ENCODE assay signal across 8 cellular contexts in the genomic region with DNA sequence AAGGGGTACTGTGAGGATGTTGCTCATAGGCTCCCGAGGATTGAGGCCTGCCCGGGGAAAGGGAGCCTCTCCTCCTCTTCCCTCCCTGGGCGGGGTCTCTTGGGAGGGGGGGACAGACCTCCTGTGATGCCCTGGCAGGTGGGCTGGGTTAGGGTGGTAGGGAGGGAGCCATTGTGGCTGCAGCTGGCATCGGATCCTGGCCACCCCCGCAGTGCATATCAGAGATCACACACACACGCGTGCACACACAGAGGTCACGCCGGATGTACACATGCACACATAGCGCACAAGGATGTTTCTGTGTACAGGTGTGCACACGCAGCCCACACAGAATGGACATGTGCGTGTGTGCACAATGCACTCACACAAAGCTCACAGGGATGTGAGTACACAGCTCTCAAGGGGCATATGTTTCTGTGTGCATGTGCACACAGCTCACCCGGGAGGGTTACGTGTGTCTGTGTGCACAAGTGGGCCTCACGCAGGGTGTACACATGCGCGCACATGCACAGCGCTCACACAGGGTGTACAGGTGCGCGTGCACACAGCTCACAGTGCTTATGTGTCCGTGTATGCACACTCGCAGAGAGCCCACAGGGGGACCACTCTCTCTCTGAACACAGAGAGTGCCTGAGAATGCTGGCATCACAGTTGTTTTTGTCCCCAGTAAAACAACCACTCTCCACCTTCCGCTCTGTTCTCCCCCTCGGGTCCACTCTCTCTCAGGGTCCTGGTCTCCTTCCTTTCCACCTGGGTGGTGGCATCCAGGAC. TPM values are rescaled to one million over a fixed set of nuclear protein-coding genes. Genes with fewer than 3 reads are reported as not detected.
DNase-seq lines count a peak whose midpoint lies in the region; ATAC-seq, FAIRE-seq and TF ChIP-seq lines count a peak whose summit lies in the region.

No MANE protein-coding gene starts in this region.

- H3K27ac ChIP-seq in small intestine (ENCODE audit: low read depth in 1 of 2, low read length in 1 of 2), result no peak overlapping the region

- H3K4me3 Mint-ChIP-seq in CD14-positive monocyte (peak overlapping the region; percentile 56 to 87), naive B cell (peak overlapping the region; percentile 11 to 74 (median 70))

- H3K4me1 Mint-ChIP-seq in CD14-positive monocyte (peaks cover 25% of the 10 kb centered on the region), naive B cell (peaks cover 12 to 25% (median 17%) of the 10 kb centered on the region in 3 donors)

- H3K36me3 Mint-ChIP-seq in CD14-positive monocyte, result peaks cover 0 to under 1% of the 10 kb centered on the region in 2 donors
- H3K36me3 Mint-ChIP-seq in naive B cell, result no peaks in the 10 kb centered on the region

- H3K9me3 Mint-ChIP-seq in CD14-positive monocyte, result peaks cover 0 to 2% (median 0%) of the 10 kb centered on the region in 7 donors
- no peaks in the 10 kb centered on the region for H3K9me3 Mint-ChIP-seq in naive B cell

- H3K4me3 ChIP-seq in astrocyte of the cerebellum (ENCODE audit: low read depth, low read length) (peak overlapping the region; percentile 40), small intestine (ENCODE audit: low read depth in 1 of 2, low read length in 2 of 2) (peak overlapping the region in 1 of 2 donors; percentile 70)

- no peaks in the 10 kb centered on the region for H3K4me1 ChIP-seq in small intestine (ENCODE audit: control insufficient read depth in 2 of 2, insufficient read depth in 1 of 2, low read depth in 1 of 2, low read length in 1 of 2)

- TF ChIP-seq CTCF in CD14-positive monocyte (IDR thresholded peaks at IDR 0.05) (no peak), astrocyte of the cerebellum (IDR thresholded peaks at IDR 0.05; ENCODE audit: low read depth, low read length, missing control alignments) (no peak)

- in situ Hi-C loops in astrocyte of the cerebellum (cut with HindIII; ENCODE audit: low sequenced_read_pairs), result no loop called here

- H3K27me3 Mint-ChIP-seq in CD14-positive monocyte (ENCODE audit: low read depth in 3 of 3) (peaks cover 36 to 45% (median 44%) of the 10 kb centered on the region in 3 donors), naive B cell (peaks cover 5 to 32% (median 32%) of the 10 kb centered on the region in 3 donors)

- no peak for FAIRE-seq in small intestine (lab: Jason Lieb, UNC)

- no peaks in the 10 kb centered on the region for H3K36me3 ChIP-seq in small intestine (ENCODE audit: control insufficient read depth in 2 of 2, insufficient read depth in 2 of 2, low read length in 2 of 2)

- WGBS in small intestine, 3 donors, result 63 to 73% (median 67%) methylated on average over 22 to 24 of the region's 24 CpGs

- DNase-seq in CD14-positive monocyte (ENCODE audit: low spot score) (no peak), astrocyte of the cerebellum (ENCODE audit: low read depth) (no peak), naive B cell (no peak), T1000 (lab: John Stamatoyannopoulos, UW) (no peak), OCI-M2 (lab: John Stamatoyannopoulos, UW; ENCODE audit: unreplicated experiment) (no peak), small intestine (no peak)

- H3K27me3 ChIP-seq in small intestine (ENCODE audit: control insufficient read depth in 2 of 2, insufficient read depth in 2 of 2, low read length in 2 of 2), result no peaks in the 10 kb centered on the region

- ATAC-seq in HG03097 (IDR thresholded peaks at IDR 0.05; ENCODE audit: low FRiP score, unreplicated experiment) (peak; percentile 19), naive B cell (ENCODE audit: low read depth in 2 of 2) (peak; percentile 18 to 20), HG02938 (IDR thresholded peaks at IDR 0.05; ENCODE audit: unreplicated experiment) (no peak)

- intact Hi-C loops in CD14-positive monocyte (cut with micrococcal nuclease), result loop anchor here in 1 of 2 donors (5.0 kb wide), 2 partner anchors 40 to 170 kb away; no protein-coding TSS in a partner anchor

- no peaks in the 10 kb centered on the region for H3K9me3 ChIP-seq in small intestine (ENCODE audit: control insufficient read depth, low read depth)

- H3K27ac Mint-ChIP-seq in CD14-positive monocyte (peak overlapping the region in 1 of 7 donors; percentile 54), naive B cell (peak overlapping the region in 2 of 6 donors; percentile 13 to 60)

RNA-seq across cellular contexts. Expression of a gene that starts 2.4 kb away (rescaled TPM):
- not detected for polyA plus RNA-seq in CD14-positive monocyte
- under 1 TPM in 2 of 6 donors, not detected in 4; 0.44 to 0.98 TPM for polyA plus RNA-seq in naive B cell (ENCODE audit: low read depth in 6 of 6)
- polyA plus RNA-seq in small intestine, result 1 to 10 TPM in 1 of 3 donors, not detected in 2; 1.1 TPM

RNA-seq across cellular contexts. Expression of a gene that starts 53.1 kb away (rescaled TPM):
- polyA plus RNA-seq in CD14-positive monocyte (10 to 100 TPM; 14.9 to 29.4 TPM), naive B cell (ENCODE audit: low read depth in 6 of 6) (10 to 100 TPM in 2 of 6 donors, 1 to 10 TPM in 4; 3.1 to 12.6 (median 7.8) TPM), small intestine (10 to 100 TPM; 28.8 to 40.7 (median 39.2) TPM)

RNA-seq across cellular contexts. Expression of a gene that starts 55.6 kb away (rescaled TPM):
- under 1 TPM; 0.28 to 0.94 TPM for polyA plus RNA-seq in CD14-positive monocyte
- 1 to 10 TPM in 1 of 6 donors, under 1 TPM in 4, not detected in 1; 0.49 to 1.7 (median 0.79) TPM for polyA plus RNA-seq in naive B cell (ENCODE audit: low read depth in 6 of 6)
- polyA plus RNA-seq in small intestine, result 10 to 100 TPM in 1 of 3 donors, 1 to 10 TPM in 2; 1.1 to 37.5 (median 3.1) TPM
